In the genomic region with DNA sequence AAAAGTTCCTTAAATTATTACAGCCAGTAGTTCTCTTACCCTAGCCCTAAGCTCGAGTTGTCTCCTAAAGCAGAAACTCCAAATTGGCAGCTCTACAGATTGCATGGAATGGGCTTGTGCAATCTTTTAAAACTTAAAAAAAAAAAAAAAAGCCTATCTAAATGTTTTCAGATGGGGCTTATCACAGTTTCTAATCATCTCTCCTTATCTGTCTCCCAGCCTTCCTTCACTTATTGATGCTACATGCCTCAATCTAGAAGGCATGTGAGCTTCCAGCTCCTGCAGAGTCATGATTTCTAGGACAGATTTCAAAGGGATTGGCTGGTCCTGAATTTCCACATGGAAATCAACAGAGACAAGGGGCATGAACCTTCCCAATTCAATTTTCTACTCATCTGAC, we compare ENCODE assay signal across 1 cellular context.
TF ChIP-seq lines count a peak whose summit lies in the region.

No MANE protein-coding gene starts in this region.

TF ChIP-seq in K562, 482 proteins besides CTCF, POLR2A, EP300 and RAD21:
- TF ChIP-seq ZFPM2 (CRISPR knock-in tag; IDR thresholded peaks at IDR 0.05), result no peak
- no peak for TF ChIP-seq HNRNPH1 (optimal IDR thresholded peaks at IDR 0.05; ENCODE audit: low read depth, low read length)
- 0 out of 2 replicates have a peak, but pooled peaks have one; percentile 20 for TF ChIP-seq FOXJ2 (tag; IDR thresholded peaks at IDR 0.05)
- no peak for TF ChIP-seq NCOA6 (IDR thresholded peaks at IDR 0.05)
- TF ChIP-seq, protein P1, sequence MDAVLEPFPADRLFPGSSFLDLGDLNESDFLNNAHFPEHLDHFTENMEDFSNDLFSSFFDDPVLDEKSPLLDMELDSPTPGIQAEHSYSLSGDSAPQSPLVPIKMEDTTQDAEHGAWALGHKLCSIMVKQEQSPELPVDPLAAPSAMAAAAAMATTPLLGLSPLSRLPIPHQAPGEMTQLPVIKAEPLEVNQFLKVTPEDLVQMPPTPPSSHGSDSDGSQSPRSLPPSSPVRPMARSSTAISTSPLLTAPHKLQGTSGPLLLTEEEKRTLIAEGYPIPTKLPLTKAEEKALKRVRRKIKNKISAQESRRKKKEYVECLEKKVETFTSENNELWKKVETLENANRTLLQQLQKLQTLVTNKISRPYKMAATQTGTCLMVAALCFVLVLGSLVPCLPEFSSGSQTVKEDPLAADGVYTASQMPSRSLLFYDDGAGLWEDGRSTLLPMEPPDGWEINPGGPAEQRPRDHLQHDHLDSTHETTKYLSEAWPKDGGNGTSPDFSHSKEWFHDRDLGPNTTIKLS (IDR thresholded peaks at IDR 0.05; ENCODE audit: borderline replicate concordance, low read depth), result no peak
- TF ChIP-seq CEBPG (CRISPR knock-in tag; IDR thresholded peaks at IDR 0.05), result no peak
- TF ChIP-seq CEBPG (tag; conservative IDR thresholded peaks at IDR 0.05 in 1 of 2, IDR thresholded peaks at IDR 0.05 in 1 of 2), result 0 out of 4 replicates have a peak, but pooled peaks of 1 of the 2 experiments have one; percentile 65
- TF ChIP-seq CEBPB (tag; IDR thresholded peaks at IDR 0.05), result peak; percentile 35
- TF ChIP-seq ZNF124 (CRISPR knock-in tag; IDR thresholded peaks at IDR 0.05), result no peak
- no peak for TF ChIP-seq FOS (IDR thresholded peaks at IDR 0.05; ENCODE audit: extremely low read depth, insufficient read length)
- TF ChIP-seq U2AF1 (optimal IDR thresholded peaks at IDR 0.05; ENCODE audit: low read depth, low read length), result no peak
- no peak for TF ChIP-seq NFE2L1 (tag; IDR thresholded peaks at IDR 0.05; ENCODE audit: borderline replicate concordance, low read depth)
TF ChIP-seq in K562: peak in this region for 3.
